10 cellular contexts compared by ENCODE assay signal in the genomic region with DNA sequence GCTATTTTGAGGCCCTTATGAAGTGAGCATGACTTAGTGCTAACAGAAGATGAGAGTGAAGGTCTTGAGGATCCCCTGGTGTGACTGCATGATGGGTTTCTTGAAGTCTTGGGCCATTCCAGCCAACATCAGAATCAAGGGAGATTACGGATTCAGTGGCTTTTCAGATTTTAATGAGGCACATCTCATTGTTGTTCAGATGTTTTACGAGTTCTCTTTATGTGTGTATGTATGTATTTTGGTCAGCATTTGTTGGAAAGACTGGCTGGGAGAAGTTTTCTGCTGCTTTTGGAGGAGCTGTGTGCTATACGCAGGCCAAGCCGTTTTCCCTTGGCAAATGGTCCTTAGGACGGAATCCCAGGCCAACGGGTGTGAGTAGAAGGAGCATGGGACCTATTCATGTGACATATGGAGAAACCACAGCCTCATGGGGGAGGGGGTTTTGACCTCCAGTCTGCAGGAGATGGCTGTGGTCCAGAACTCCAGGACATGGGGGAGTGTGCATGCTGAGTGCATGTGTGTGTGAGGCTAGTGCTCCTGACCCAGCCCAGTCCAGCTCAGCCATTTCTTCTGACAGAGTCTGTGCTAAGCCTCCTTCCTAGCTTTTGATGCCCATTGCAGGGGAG. TPM values are rescaled to one million over a fixed set of nuclear protein-coding genes. Genes with fewer than 3 reads are reported as not detected.
A peak's percentile ranks its signal among the peaks of the same experiment; 100 is the strongest.
DNase-seq lines count a peak whose midpoint lies in the region; ATAC-seq and TF ChIP-seq lines count a peak whose summit lies in the region.
"Had no signal": no experiment of that assay in that cellular context is flagged by ENCODE, and none has a peak within 500 bp of the region (broad histone marks: within the 10 kb centered on the region; RNA-seq: fewer than 3 reads in every experiment).

No MANE protein-coding gene starts in this region.

- no peak overlapping the region for H2AFZ ChIP-seq in fibroblast of lung (ENCODE audit: low read length)

- no peaks in the 10 kb centered on the region for H3K9me3 ChIP-seq in RWPE2 (ENCODE audit: severe bottlenecking)
- no peaks in the 10 kb centered on the region for H3K9me3 ChIP-seq in fibroblast of lung (ENCODE audit: control insufficient read depth, insufficient read depth, low read depth, low read length)
- H3K9me3 ChIP-seq in SJCRH30 (replicated peaks) = no peaks in the 10 kb centered on the region

- TF ChIP-seq POLR2A in erythroblast (IDR thresholded peaks at IDR 0.05; ENCODE audit: low read length) = no peak

- H3K36me3 ChIP-seq in RWPE2 (ENCODE audit: low read depth) (peaks cover 29% of the 10 kb centered on the region), fibroblast of lung (ENCODE audit: control insufficient read depth, insufficient read depth, low read length) (no peaks in the 10 kb centered on the region), SJCRH30 (peaks cover 9% of the 10 kb centered on the region)

- H3K79me2 ChIP-seq in fibroblast of lung (ENCODE audit: control insufficient read depth, insufficient read depth, low read length) = peaks cover 31% of the 10 kb centered on the region

- intact Hi-C loops in left colon (cut with DNase I, micrococcal nuclease) = no loop called here

- DNase-seq in G401 (ENCODE audit: low spot score) = peak; percentile 25
- DNase-seq in RWPE2 (ENCODE audit: low spot score) = peak; percentile 65
- peak; percentile 22 to 79 for DNase-seq in fibroblast of lung (ENCODE audit: low read depth in 2 of 2)
- peak; percentile 66 for DNase-seq in retinal pigment epithelial cell (ENCODE audit: low read depth)
- no peak for DNase-seq in left colon
- DNase-seq in erythroblast (lab: John Stamatoyannopoulos, UW) = no peak
- no peak for DNase-seq in SJCRH30
- DNase-seq in AML-193 (lab: John Stamatoyannopoulos, UW) = no peak
- DNase-seq: activated CD4-positive, CD25-positive, alpha-beta regulatory T cell; activated naive CD4-positive, alpha-beta T cell treated with anti-CD3 and anti-CD28 coated beads for 36 hours had no signal

- no peak overlapping the region for H3K27ac ChIP-seq in RWPE2 (ENCODE audit: poor library complexity, severe bottlenecking)
- H3K27ac ChIP-seq in fibroblast of lung (ENCODE audit: insufficient read depth, low read length) = no peak overlapping the region
- no peak overlapping the region for H3K27ac ChIP-seq in SJCRH30

- in situ Hi-C loops in G401 (cut with HindIII; ENCODE audit: low sequenced_read_pairs) = no loop called here

- ATAC-seq in RWPE2 (ENCODE audit: low read depth) (no peak), left colon (no peak)

- H3K27me3 ChIP-seq in RWPE2 (ENCODE audit: insufficient read depth, poor library complexity, severe bottlenecking) (no peaks in the 10 kb centered on the region), fibroblast of lung (ENCODE audit: control insufficient read depth, insufficient read depth, low read length) (no peaks in the 10 kb centered on the region), SJCRH30 (no peaks in the 10 kb centered on the region)

- H3K4me1 ChIP-seq in RWPE2 (ENCODE audit: insufficient read depth, poor library complexity, severe bottlenecking) (peaks cover 7% of the 10 kb centered on the region), fibroblast of lung (ENCODE audit: control insufficient read depth, extremely low read depth, insufficient read depth, low read length) (no peaks in the 10 kb centered on the region), SJCRH30 (no peaks in the 10 kb centered on the region)

- H3K4me2 ChIP-seq in fibroblast of lung (ENCODE audit: extremely low read depth, insufficient read depth, low read length) = no peak overlapping the region

- H3K9ac ChIP-seq in fibroblast of lung (ENCODE audit: insufficient read depth, low read length) = no peak overlapping the region

- H3K4me3 ChIP-seq in RWPE2 (ENCODE audit: severe bottlenecking) (no peak overlapping the region), fibroblast of lung (replicated peaks in 1 of 4; ENCODE audit: control extremely low read depth in 1 of 4, insufficient read depth in 1 of 4, low read depth in 3 of 4, low read length in 4 of 4) (no peak overlapping the region), retinal pigment epithelial cell (ENCODE audit: low read length) (no peak overlapping the region), SJCRH30 (no peak overlapping the region)

- TF ChIP-seq CTCF in RWPE2 (IDR thresholded peaks at IDR 0.05; ENCODE audit: poor library complexity, severe bottlenecking) (no peak), fibroblast of lung (conservative IDR thresholded peaks at IDR 0.05 in 1 of 2, IDR thresholded peaks at IDR 0.05 in 1 of 2; ENCODE audit: low read depth in 1 of 2, low read length in 2 of 2) (no peak), retinal pigment epithelial cell (conservative IDR thresholded peaks at IDR 0.05; ENCODE audit: low read depth, low read length) (no peak)

- H4K20me1 ChIP-seq in fibroblast of lung (ENCODE audit: control insufficient read depth, extremely low read depth, insufficient read depth, low read length) = no peaks in the 10 kb centered on the region

RNA-seq across cellular contexts. Expression of gene CHMP4B, which starts 35.3 kb away (rescaled TPM):
- 71.3 and 87.4 TPM in 2 replicates for total RNA-seq in G401 (2014; rRNA removed; shearing (Covaris generic))
- total RNA-seq in fibroblast of lung (26.3 and 26.5 TPM in 2 replicates), left colon (100 to 1,000 TPM; 166 to 233 TPM)
- polyA plus RNA-seq in fibroblast of lung = 61.3 and 83.2 TPM in 2 replicates
- 110 and 113 TPM in 2 replicates for polyA plus RNA-seq in fibroblast of lung (2012)
- 17.2 and 23.5 TPM in 2 replicates for polyA minus RNA-seq in fibroblast of lung (ENCODE audit: low replicate concordance)
- 45.0 and 51.9 TPM in 2 replicates for total RNA-seq in SJCRH30 (2014; rRNA removed; shearing (Covaris generic))

Comparison
In these comparisons a context has a peak if more than half of its experiments do, and no peak if none do; other contexts are left out.
1. DNase-seq: peak in G401 (single experiment), RWPE2 (single experiment), fibroblast of lung (2 of 2) and retinal pigment epithelial cell (single experiment); none in left colon (0 of 2), erythroblast (0 of 2), SJCRH30 (0 of 2) and AML-193 (0 of 2).